ENCODE assay signal across 16 cellular contexts in the genomic region with DNA sequence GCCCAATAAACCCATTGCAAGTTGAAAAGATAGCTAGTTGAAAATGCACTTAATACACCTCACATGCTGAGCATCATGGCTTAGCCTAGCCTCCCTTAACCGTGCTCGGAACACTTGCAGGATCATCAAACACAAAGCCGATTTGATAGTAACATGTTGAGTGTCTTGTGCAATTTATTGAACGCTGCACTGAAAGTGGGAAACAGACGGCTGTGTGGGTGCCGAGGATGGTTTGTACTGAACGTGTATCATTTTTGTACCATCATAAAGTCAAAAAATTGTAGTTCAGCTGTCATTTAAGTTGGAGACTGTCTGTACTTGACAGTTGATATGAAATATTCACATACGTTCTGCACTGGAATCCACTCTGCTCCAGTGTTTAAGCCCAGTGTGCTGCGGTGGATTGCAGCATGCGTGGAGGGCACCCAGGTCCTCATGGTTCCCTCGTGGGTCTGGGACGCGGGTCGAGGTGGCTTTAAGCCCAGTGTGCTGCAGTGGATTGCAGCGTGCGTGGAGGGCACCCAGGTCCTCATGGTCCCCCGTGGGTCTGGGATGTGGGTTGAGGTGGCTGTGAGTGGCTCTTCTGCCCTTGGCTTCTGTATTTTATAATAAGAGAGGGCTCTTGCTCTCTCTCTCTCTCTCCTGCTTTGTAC.
DNase-seq lines count a peak whose midpoint lies in the region; ATAC-seq and TF ChIP-seq lines count a peak whose summit lies in the region.
"Had no signal": no experiment of that assay in that cellular context is flagged by ENCODE, and none has a peak within 500 bp of the region (broad histone marks: within the 10 kb centered on the region; RNA-seq: fewer than 3 reads in every experiment).

No MANE protein-coding gene starts in this region.

- peak; percentile 42 for DNase-seq in activated CD8-positive, alpha-beta memory T cell treated with anti-CD3 and anti-CD28 coated beads, Interleukin-2, amount 10 ng/mL, durations not matched to agents 7 days and 5 days
- no peak for DNase-seq in activated CD8-positive, alpha-beta memory T cell treated with anti-CD3 and anti-CD28 coated beads for 24 hours
- peak; percentile 16 for DNase-seq in SK-MEL-5 (ENCODE audit: low read depth, low spot score)
- DNase-seq in head of caudate nucleus: peak in 26 of 42 donors; percentile 20 to 71 (median 46)
- peak; percentile 84 for DNase-seq in spleen
- no peak for DNase-seq in NCI-H1436 treated with DMSO at 0.1 percent for 48 hours (lab: John Stamatoyannopoulos, UW)
- DNase-seq in activated gamma-delta T cell treated with Interleukin-2 at 50 U/mL for 16 hours: no peak
- DNase-seq: activated CD4-positive, alpha-beta T cell treated with anti-CD3 and anti-CD28 coated beads, Interleukin-2, amount 50 U/mL, for 48 hours; heart right ventricle; MM.1S; occipital lobe; stimulated activated CD4-positive, alpha-beta T cell treated with anti-CD3 and anti-CD28 coated beads, Interleukin-15, amount 100 ng/mL, for 24 hours had no signal

- CTCF ChIA-PET in activated CD8-positive, alpha-beta memory T cell treated with anti-CD3 and anti-CD28 coated beads, Interleukin-2, amount 10 ng/mL, durations not matched to agents 7 days and 5 days (lab: Charles Lee): no interaction called here

- H3K4me1 Mint-ChIP-seq in activated CD8-positive, alpha-beta memory T cell treated with anti-CD3 and anti-CD28 coated beads, Interleukin-2, amount 10 ng/mL, durations not matched to agents 7 days and 5 days: no peaks in the 10 kb centered on the region
- H3K4me1 Mint-ChIP-seq: memory B cell had no signal

- intact Hi-C loops in head of caudate nucleus (cut with DNase I) (no loop called here), spleen (cut with DNase I; ENCODE audit: low total_unique reads) (no loop called here)

- no peaks in the 10 kb centered on the region for H3K36me3 ChIP-seq in spleen
- H3K36me3 ChIP-seq: breast epithelium, heart right ventricle had no signal

- H3K4me1 ChIP-seq in spleen: peaks cover 0 to 12% (median 0%) of the 10 kb centered on the region in 6 donors
- H3K4me1 ChIP-seq: breast epithelium, heart right ventricle had no signal

- WGBS in spleen, 5 donors: 81 to 86% (median 84%) methylated on average over 17 of the region's 17 CpGs

- H3K27me3 Mint-ChIP-seq in activated CD8-positive, alpha-beta memory T cell treated with anti-CD3 and anti-CD28 coated beads, Interleukin-2, amount 10 ng/mL, durations not matched to agents 7 days and 5 days: no peaks in the 10 kb centered on the region
- H3K27me3 Mint-ChIP-seq: memory B cell had no signal

- H3K4me3 Mint-ChIP-seq in activated CD8-positive, alpha-beta memory T cell treated with anti-CD3 and anti-CD28 coated beads, Interleukin-2, amount 10 ng/mL, durations not matched to agents 7 days and 5 days: no peak overlapping the region
- H3K4me3 Mint-ChIP-seq: memory B cell, type B pancreatic cell had no signal

- H3K36me3 Mint-ChIP-seq in activated CD8-positive, alpha-beta memory T cell treated with anti-CD3 and anti-CD28 coated beads, Interleukin-2, amount 10 ng/mL, durations not matched to agents 7 days and 5 days: no peaks in the 10 kb centered on the region
- H3K36me3 Mint-ChIP-seq: memory B cell, type B pancreatic cell had no signal

- H3K27ac Mint-ChIP-seq in activated CD8-positive, alpha-beta memory T cell treated with anti-CD3 and anti-CD28 coated beads, Interleukin-2, amount 10 ng/mL, durations not matched to agents 7 days and 5 days: no peak overlapping the region
- H3K27ac Mint-ChIP-seq: memory B cell, type B pancreatic cell had no signal

- no peak for TF ChIP-seq CTCF in spleen (IDR thresholded peaks at IDR 0.05 in 8 of 11, conservative IDR thresholded peaks at IDR 0.05 in 3 of 11)

- H3K27ac ChIP-seq in spleen: no peak overlapping the region
- H3K27ac ChIP-seq: breast epithelium, heart right ventricle had no signal

- ATAC-seq in activated CD8-positive, alpha-beta memory T cell treated with anti-CD3 and anti-CD28 coated beads, Interleukin-2, amount 10 ng/mL, durations not matched to agents 7 days and 5 days: no peak
- ATAC-seq in HG03378 (IDR thresholded peaks at IDR 0.05; ENCODE audit: unreplicated experiment): no peak

- H3K27me3 ChIP-seq in spleen (replicated peaks in 1 of 7): no peaks in the 10 kb centered on the region
- H3K27me3 ChIP-seq: breast epithelium had no signal

- H3K9me3 ChIP-seq in spleen: peaks cover 0 to 15% (median 0%) of the 10 kb centered on the region in 8 donors
- H3K9me3 ChIP-seq: breast epithelium, heart right ventricle had no signal

- in situ Hi-C loops in SK-MEL-5 (cut with HindIII; ENCODE audit: low pct_unique_long_range_greater_than_20kb, low sequenced_read_pairs): no loop called here

- no peak overlapping the region for H3K4me3 ChIP-seq in spleen
- H3K4me3 ChIP-seq: breast epithelium, heart right ventricle had no signal

- H3K9me3 Mint-ChIP-seq in activated CD8-positive, alpha-beta memory T cell treated with anti-CD3 and anti-CD28 coated beads, Interleukin-2, amount 10 ng/mL, durations not matched to agents 7 days and 5 days (ENCODE audit: low read depth): peaks cover 4% of the 10 kb centered on the region
- H3K9me3 Mint-ChIP-seq: type B pancreatic cell had no signal

- TF ChIP-seq POLR2A in spleen (IDR thresholded peaks at IDR 0.05): no peak

Comparison
In these comparisons a context has a peak if more than half of its experiments do, and no peak if none do; other contexts are left out.
1. DNase-seq: peak in activated CD8-positive, alpha-beta memory T cell treated with anti-CD3 and anti-CD28 coated beads, Interleukin-2, amount 10 ng/mL, durations not matched to agents 7 days and 5 days (single experiment), SK-MEL-5 (single experiment), head of caudate nucleus (26 of 42) and spleen (single experiment); none in activated CD8-positive, alpha-beta memory T cell treated with anti-CD3 and anti-CD28 coated beads for 24 hours (single experiment), NCI-H1436 treated with DMSO at 0.1 percent for 48 hours (single experiment) and activated gamma-delta T cell treated with Interleukin-2 at 50 U/mL for 16 hours (single experiment).